ENCODE assay signal across 19 cellular contexts in the genomic region with DNA sequence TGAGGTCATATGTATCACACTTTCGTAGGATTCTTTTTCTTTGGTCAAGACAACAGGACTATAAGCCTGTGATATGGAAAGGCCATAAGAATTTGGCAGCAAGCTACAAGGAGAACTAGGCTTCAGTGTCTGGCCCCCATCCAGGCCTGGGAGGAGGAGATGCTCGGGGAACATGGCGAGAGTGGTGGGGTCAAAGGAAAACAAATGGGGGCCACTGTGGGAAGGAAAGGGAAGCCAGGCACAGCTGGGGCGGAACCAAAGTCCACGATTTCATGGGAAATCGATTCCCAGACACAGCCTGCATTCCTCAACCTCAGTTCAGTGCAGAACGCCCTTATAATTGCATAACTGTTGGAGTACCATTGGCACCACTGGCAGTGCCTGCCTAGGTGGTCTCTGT. TPM values are rescaled to one million over a fixed set of nuclear protein-coding genes. Genes with fewer than 3 reads are reported as not detected.
A peak's percentile ranks its signal among the peaks of the same experiment; 100 is the strongest.
DNase-seq lines count a peak whose midpoint lies in the region; TF ChIP-seq lines count a peak whose summit lies in the region.
"Had no signal": no experiment of that assay in that cellular context is flagged by ENCODE, and none has a peak within 500 bp of the region (broad histone marks: within the 10 kb centered on the region; RNA-seq: fewer than 3 reads in every experiment).

No MANE protein-coding gene starts in this region.

- H4K8ac ChIP-seq in mesenchymal stem cell (ENCODE audit: low read length) = no peak overlapping the region

- H2AK5ac ChIP-seq in mesenchymal stem cell (ENCODE audit: low read length, severe bottlenecking) = no peak overlapping the region

- POLR2A ChIA-PET in activated CD4-positive, alpha-beta memory T cell treated with anti-CD3 and anti-CD28 coated beads, Interleukin-2, amount 10 ng/mL, durations not matched to agents 7 days and 5 days (lab: Charles Lee) = interaction anchor here (1.2 to 15.2 kb wide), 4 partner anchors 9 to 54 kb away, joined by 6 to 437 read pairs (median 184); a partner anchor contains a TSS

- no peak overlapping the region for H3K23ac ChIP-seq in mesenchymal stem cell (ENCODE audit: low read length in 2 of 2)

- H3K9me3 ChIP-seq in mesenchymal stem cell (ENCODE audit: control insufficient read depth, low read length) = no peaks in the 10 kb centered on the region
- no peaks in the 10 kb centered on the region for H3K9me3 ChIP-seq in stomach
- H3K9me3 ChIP-seq: ascending aorta, MG63, ovary, testis had no signal

- H3K36me3 ChIP-seq in mesenchymal stem cell (ENCODE audit: control insufficient read depth in 1 of 2, insufficient read depth in 2 of 2, low read depth in 1 of 2, low read length in 2 of 2) = peaks cover 5 to 14% of the 10 kb centered on the region in 2 experiments
- H3K36me3 ChIP-seq in stomach = peaks cover 0 to 11% (median 4%) of the 10 kb centered on the region in 4 donors
- H3K36me3 ChIP-seq: ascending aorta, MG63, ovary had no signal

- H2BK12ac ChIP-seq in mesenchymal stem cell (ENCODE audit: low read length in 2 of 2) = peak overlapping the region; percentile 22 to 31

- H3K4me3 ChIP-seq in mesenchymal stem cell (ENCODE audit: insufficient read depth in 1 of 2, low read depth in 1 of 2, low read length in 2 of 2) = peak overlapping the region in 1 of 2 experiments; percentile 9
- H3K4me3 ChIP-seq in stomach = no peak overlapping the region
- H3K4me3 ChIP-seq: ascending aorta, MG63, ovary, testis had no signal

- TF ChIP-seq POLR2A in stomach (IDR thresholded peaks at IDR 0.05) = no peak

- no peaks in the 10 kb centered on the region for H3K27me3 ChIP-seq in mesenchymal stem cell (ENCODE audit: control insufficient read depth in 1 of 2, insufficient read depth in 1 of 2, low read length in 2 of 2)
- no peaks in the 10 kb centered on the region for H3K27me3 ChIP-seq in stomach
- H3K27me3 ChIP-seq: ascending aorta, MG63, ovary, testis had no signal

- H3K4ac ChIP-seq in mesenchymal stem cell (ENCODE audit: low read depth in 1 of 2, low read length in 2 of 2) = peak overlapping the region in 1 of 2 experiments; percentile 36

- TF ChIP-seq CTCF in stomach (IDR thresholded peaks at IDR 0.05) = no peak

- no peak overlapping the region for H2BK15ac ChIP-seq in mesenchymal stem cell (ENCODE audit: low read depth, poor library complexity, severe bottlenecking)

- WGBS in mesenchymal stem cell = 97% methylated on average over 7 of the region's 7 CpGs
- WGBS in stomach, 5 donors = 72 to 89% (median 78%) methylated on average over 7 of the region's 7 CpGs

- H3K9me3 Mint-ChIP-seq in activated naive CD8-positive, alpha-beta T cell (ENCODE audit: low read depth) = no peaks in the 10 kb centered on the region
- H3K9me3 Mint-ChIP-seq in activated naive CD8-positive, alpha-beta T cell treated with anti-CD3 and anti-CD28 coated beads for 36 hours = no peaks in the 10 kb centered on the region
- H3K9me3 Mint-ChIP-seq in activated CD4-positive, alpha-beta memory T cell treated with anti-CD3 and anti-CD28 coated beads, Interleukin-2, amount 10 ng/mL, durations not matched to agents 7 days and 5 days = no peaks in the 10 kb centered on the region

- H3K14ac ChIP-seq in mesenchymal stem cell (ENCODE audit: low read length in 2 of 2) = no peak overlapping the region

- H3K27ac ChIP-seq in mesenchymal stem cell (ENCODE audit: low read length, poor library complexity, severe bottlenecking) = no peak overlapping the region
- peak overlapping the region in 3 of 5 donors; percentile 13 to 83 (median 14) for H3K27ac ChIP-seq in stomach
- H3K27ac ChIP-seq: ovary, testis had no signal

- no peak overlapping the region for H3K18ac ChIP-seq in mesenchymal stem cell (ENCODE audit: low read depth in 1 of 2, low read length in 2 of 2)

- no peak overlapping the region for H2AFZ ChIP-seq in mesenchymal stem cell (ENCODE audit: low read depth, low read length)

- TF ChIP-seq EP300 in stomach (IDR thresholded peaks at IDR 0.05) = no peak

- no peak overlapping the region for H2BK120ac ChIP-seq in mesenchymal stem cell (ENCODE audit: low read depth, low read length)

- H4K91ac ChIP-seq in mesenchymal stem cell (ENCODE audit: low read length) = no peak overlapping the region

- H3K9ac ChIP-seq in mesenchymal stem cell (ENCODE audit: low read length) = no peak overlapping the region

- H3K4me1 ChIP-seq in mesenchymal stem cell (ENCODE audit: control insufficient read depth, insufficient read depth, low read depth, low read length) (peaks cover 32% of the 10 kb centered on the region), stomach (peaks cover 22 to 85% (median 56%) of the 10 kb centered on the region in 4 donors)

- no peaks in the 10 kb centered on the region for H3K27me3 Mint-ChIP-seq in activated naive CD8-positive, alpha-beta T cell
- no peaks in the 10 kb centered on the region for H3K27me3 Mint-ChIP-seq in activated naive CD8-positive, alpha-beta T cell treated with anti-CD3 and anti-CD28 coated beads for 36 hours
- H3K27me3 Mint-ChIP-seq in activated CD4-positive, alpha-beta memory T cell treated with anti-CD3 and anti-CD28 coated beads, Interleukin-2, amount 10 ng/mL, durations not matched to agents 7 days and 5 days = no peaks in the 10 kb centered on the region

- H3K4me1 Mint-ChIP-seq in activated naive CD8-positive, alpha-beta T cell (ENCODE audit: low read depth) = peaks cover 79% of the 10 kb centered on the region
- H3K4me1 Mint-ChIP-seq in activated naive CD8-positive, alpha-beta T cell treated with anti-CD3 and anti-CD28 coated beads for 36 hours = peaks cover 41% of the 10 kb centered on the region
- H3K4me1 Mint-ChIP-seq in activated CD4-positive, alpha-beta memory T cell treated with anti-CD3 and anti-CD28 coated beads, Interleukin-2, amount 10 ng/mL, durations not matched to agents 7 days and 5 days = peaks cover 83% of the 10 kb centered on the region

- peak overlapping the region; percentile 86 for H3K27ac Mint-ChIP-seq in activated naive CD8-positive, alpha-beta T cell
- H3K27ac Mint-ChIP-seq in activated naive CD8-positive, alpha-beta T cell treated with anti-CD3 and anti-CD28 coated beads for 36 hours = no peak overlapping the region
- peak overlapping the region; percentile 84 for H3K27ac Mint-ChIP-seq in activated CD4-positive, alpha-beta memory T cell treated with anti-CD3 and anti-CD28 coated beads, Interleukin-2, amount 10 ng/mL, durations not matched to agents 7 days and 5 days

- H3K4me3 Mint-ChIP-seq in activated naive CD8-positive, alpha-beta T cell = no peak overlapping the region
- no peak overlapping the region for H3K4me3 Mint-ChIP-seq in activated naive CD8-positive, alpha-beta T cell treated with anti-CD3 and anti-CD28 coated beads for 36 hours
- no peak overlapping the region for H3K4me3 Mint-ChIP-seq in activated CD4-positive, alpha-beta memory T cell treated with anti-CD3 and anti-CD28 coated beads, Interleukin-2, amount 10 ng/mL, durations not matched to agents 7 days and 5 days

- H2BK5ac ChIP-seq in mesenchymal stem cell (ENCODE audit: low read depth, low read length, poor library complexity, severe bottlenecking) = no peak overlapping the region

- H3K36me3 Mint-ChIP-seq in activated naive CD8-positive, alpha-beta T cell = peaks cover 9% of the 10 kb centered on the region
- H3K36me3 Mint-ChIP-seq in activated naive CD8-positive, alpha-beta T cell treated with anti-CD3 and anti-CD28 coated beads for 36 hours = peaks cover 31% of the 10 kb centered on the region
- peaks cover 78% of the 10 kb centered on the region for H3K36me3 Mint-ChIP-seq in activated CD4-positive, alpha-beta memory T cell treated with anti-CD3 and anti-CD28 coated beads, Interleukin-2, amount 10 ng/mL, durations not matched to agents 7 days and 5 days (ENCODE audit: low read depth)

- H3K79me1 ChIP-seq in mesenchymal stem cell (replicated peaks; ENCODE audit: low read length, poor library complexity, severe bottlenecking) = peaks cover 30% of the 10 kb centered on the region

- no peak for DNase-seq in activated naive CD8-positive, alpha-beta T cell treated with anti-CD3 and anti-CD28 coated beads for 36 hours
- no peak for DNase-seq in activated CD4-positive, alpha-beta memory T cell treated with anti-CD3 and anti-CD28 coated beads, Interleukin-2, amount 10 ng/mL, durations not matched to agents 7 days and 5 days
- DNase-seq in mesenchymal stem cell (no peak), stomach (no peak), occipital lobe (lab: John Stamatoyannopoulos, UW) (no peak), NCI-H82 (lab: John Stamatoyannopoulos, UW) (no peak), ureter (ENCODE audit: low spot score) (no peak)
- DNase-seq: activated CD4-positive, CD25-positive, alpha-beta regulatory T cell; activated T-cell treated with anti-CD3 and anti-CD28 coated beads, Interleukin-2, amount 50 U/mL, for 1 hour; hypothalamus; MG63; NCI-H187 treated with DMSO at 0.1 percent for 48 hours; NCI-H446 treated with DMSO at 0.1 percent for 48 hours; ovary; Right ventricle myocardium superior; stimulated activated CD4-positive, alpha-beta T cell treated with anti-CD3 and anti-CD28 coated beads, Interleukin-2, amount 100 ng/mL, for 48 hours; testis had no signal

- CTCF ChIA-PET in activated CD4-positive, alpha-beta memory T cell treated with anti-CD3 and anti-CD28 coated beads, Interleukin-2, amount 10 ng/mL, durations not matched to agents 7 days and 5 days (lab: Charles Lee) = interaction anchor here (1.9 to 2.3 kb wide), 3 partner anchors 20 to 74 kb away, joined by 6 to 10 read pairs (median 9); no protein-coding TSS in a partner anchor

- H3K4me2 ChIP-seq in mesenchymal stem cell (ENCODE audit: low read length, poor library complexity, severe bottlenecking) = no peak overlapping the region

- intact Hi-C loops in stomach (cut with DNase I; ENCODE audit: low total_unique reads) = no loop called here

RNA-seq across cellular contexts. Expression of a gene that starts 58.2 kb away (rescaled TPM):
- total RNA-seq in activated naive CD8-positive, alpha-beta T cell treated with anti-CD3 and anti-CD28 coated beads for 36 hours = 10 to 100 TPM; 41.2 to 45.9 TPM
- total RNA-seq in activated CD4-positive, alpha-beta memory T cell treated with anti-CD3 and anti-CD28 coated beads, Interleukin-2, amount 10 ng/mL, durations not matched to agents 7 days and 5 days = 10 to 100 TPM; 81.4 to 95.3 TPM
- 7.6 TPM for polyA plus RNA-seq in mesenchymal stem cell (2013, experiment 1 of 2)
- polyA plus RNA-seq in mesenchymal stem cell (2013, experiment 2 of 2) = 8.8 TPM
- 100 to 1,000 TPM in 1 of 5 donors, 10 to 100 TPM in 4; 30.4 to 407 (median 43.8) TPM for total RNA-seq in stomach
- 10 to 100 TPM in 1 of 3 donors, 1 to 10 TPM in 2; 7.9 to 16.8 (median 8.1) TPM for polyA plus RNA-seq in stomach
- 5.8 TPM for total RNA-seq in occipital lobe
- 78.7 TPM for total RNA-seq in ureter
